ENCODE assay signal across 16 cellular contexts in the genomic region with DNA sequence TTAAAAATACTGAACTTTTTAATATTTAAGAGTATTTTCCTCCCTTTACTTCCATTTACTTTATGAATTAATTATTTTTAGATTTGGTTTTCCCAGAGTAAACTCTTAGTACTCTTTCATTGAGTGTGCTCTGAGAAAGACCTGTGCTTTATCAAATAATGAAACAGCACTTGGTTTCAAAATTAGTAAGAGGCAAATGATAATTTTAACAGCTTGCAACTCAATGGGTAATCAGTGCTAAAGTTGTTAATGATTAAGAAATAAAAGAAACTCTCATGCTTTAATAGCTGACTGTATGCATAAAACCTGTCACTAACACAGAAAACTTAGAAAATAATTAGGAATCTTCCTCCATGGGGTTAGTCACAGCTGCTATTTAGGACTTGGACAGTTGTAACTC.
DNase-seq lines count a peak whose midpoint lies in the region; ATAC-seq and TF ChIP-seq lines count a peak whose summit lies in the region.
"Had no signal": no experiment of that assay in that cellular context is flagged by ENCODE, and none has a peak within 500 bp of the region (broad histone marks: within the 10 kb centered on the region; RNA-seq: fewer than 3 reads in every experiment).

No MANE protein-coding gene starts in this region.

- H3K4me1 Mint-ChIP-seq in stimulated activated naive B cell treated with anti-CD40 and anti-IgM and Interleukin-4, amounts not matched to agents 10 μg/mL and 1 μg/mL and 100 μg/mL, for 72 hours = no peaks in the 10 kb centered on the region

- ATAC-seq in GM19395 (IDR thresholded peaks at IDR 0.05; ENCODE audit: unreplicated experiment) (peak; percentile 78), HG02678 (IDR thresholded peaks at IDR 0.05; ENCODE audit: unreplicated experiment) (peak; percentile 68), HG03196 (IDR thresholded peaks at IDR 0.05; ENCODE audit: unreplicated experiment) (peak; percentile 86), GM18502 (IDR thresholded peaks at IDR 0.05; ENCODE audit: poor library complexity, unreplicated experiment) (no peak), GM21367 (IDR thresholded peaks at IDR 0.05; ENCODE audit: unreplicated experiment) (no peak)
- ATAC-seq in stimulated activated naive B cell treated with anti-CD40 and anti-IgM and Interleukin-4, amounts not matched to agents 10 μg/mL and 1 μg/mL and 100 μg/mL, for 72 hours (replicated peaks) = no peak
- ATAC-seq: left colon, pancreas had no signal

- H3K4me3 Mint-ChIP-seq in stimulated activated naive B cell treated with anti-CD40 and anti-IgM and Interleukin-4, amounts not matched to agents 10 μg/mL and 1 μg/mL and 100 μg/mL, for 72 hours = no peak overlapping the region
- H3K4me3 Mint-ChIP-seq: activated CD4-positive, alpha-beta T cell treated with anti-CD3 and anti-CD28 coated beads, Interleukin-2, amount 10 ng/mL, durations not matched to agents 7 days and 5 days; activated naive CD8-positive, alpha-beta T cell had no signal

- H3K27me3 Mint-ChIP-seq in stimulated activated naive B cell treated with anti-CD40 and anti-IgM and Interleukin-4, amounts not matched to agents 10 μg/mL and 1 μg/mL and 100 μg/mL, for 72 hours = no peaks in the 10 kb centered on the region
- H3K27me3 Mint-ChIP-seq: activated CD4-positive, alpha-beta T cell treated with anti-CD3 and anti-CD28 coated beads, Interleukin-2, amount 10 ng/mL, durations not matched to agents 7 days and 5 days; activated naive CD8-positive, alpha-beta T cell had no signal

- in situ Hi-C loops in GM13977 (cut with MboI; ENCODE audit: low pct_unique_long_range_greater_than_20kb, low sequenced_read_pairs, unreplicated experiment) = no loop called here

- TF ChIP-seq CTCF in GM13977 (IDR thresholded peaks at IDR 0.05; ENCODE audit: extremely low read depth, insufficient read depth, missing control alignments) = no peak

- H3K9me3 Mint-ChIP-seq in stimulated activated naive B cell treated with anti-CD40 and anti-IgM and Interleukin-4, amounts not matched to agents 10 μg/mL and 1 μg/mL and 100 μg/mL, for 72 hours = no peaks in the 10 kb centered on the region
- H3K9me3 Mint-ChIP-seq: activated CD4-positive, alpha-beta T cell treated with anti-CD3 and anti-CD28 coated beads, Interleukin-2, amount 10 ng/mL, durations not matched to agents 7 days and 5 days had no signal

- no peak overlapping the region for H3K27ac Mint-ChIP-seq in stimulated activated naive B cell treated with anti-CD40 and anti-IgM and Interleukin-4, amounts not matched to agents 10 μg/mL and 1 μg/mL and 100 μg/mL, for 72 hours
- H3K27ac Mint-ChIP-seq: activated CD4-positive, alpha-beta T cell treated with anti-CD3 and anti-CD28 coated beads, Interleukin-2, amount 10 ng/mL, durations not matched to agents 7 days and 5 days; activated naive CD8-positive, alpha-beta T cell had no signal

- H3K36me3 Mint-ChIP-seq in stimulated activated naive B cell treated with anti-CD40 and anti-IgM and Interleukin-4, amounts not matched to agents 10 μg/mL and 1 μg/mL and 100 μg/mL, for 72 hours = peaks cover 7 to 19% of the 10 kb centered on the region in 2 donors

- DNase-seq in GM13977 (ENCODE audit: low spot score) = peak; percentile 2
- DNase-seq in stimulated activated naive B cell treated with anti-CD40 and anti-IgM and Interleukin-4, amounts not matched to agents 10 μg/mL and 1 μg/mL and 100 μg/mL, for 72 hours = no peak
- DNase-seq in NK-92 (lab: John Stamatoyannopoulos, UW; ENCODE audit: unreplicated experiment) = no peak
- DNase-seq: activated CD4-positive, alpha-beta T cell treated with anti-CD3 and anti-CD28 coated beads, Interleukin-2, amount 10 ng/mL, durations not matched to agents 7 days and 5 days; activated T-cell treated with anti-CD3 and anti-CD28 coated beads, Interleukin-2, amount 50 U/mL, for 1 hour; Kasumi-1; left colon; NCI-H1417 treated with DMSO at 0.1 percent for 48 hours; pancreas; small intestine had no signal

Comparison
In these comparisons a context has a peak if more than half of its experiments do, and no peak if none do; other contexts are left out.
1. ATAC-seq: peak in GM19395 (single experiment), HG02678 (single experiment) and HG03196 (single experiment); none in stimulated activated naive B cell treated with anti-CD40 and anti-IgM and Interleukin-4, amounts not matched to agents 10 μg/mL and 1 μg/mL and 100 μg/mL, for 72 hours (0 of 2), GM18502 (single experiment) and GM21367 (single experiment).